ENCODE assay signal across 8 cellular contexts in genomic region chr11:65574147-65574962, GRCh38. TPM values are rescaled to one million over a fixed set of nuclear protein-coding genes. Genes with fewer than 3 reads are reported as not detected.
DNase-seq lines count a peak whose midpoint lies in the region; ATAC-seq and TF ChIP-seq lines count a peak whose summit lies in the region.

No MANE protein-coding gene starts in this region.

- H3K27ac ChIP-seq in temporal lobe (ENCODE audit: low read depth, low read length), result peak overlapping the region; percentile 74

- H3K9me3 Mint-ChIP-seq in IgD-negative memory B cell, result no peaks in the 10 kb centered on the region
- no peaks in the 10 kb centered on the region for H3K9me3 Mint-ChIP-seq in activated naive CD4-positive, alpha-beta T cell treated with anti-CD3 and anti-CD28 coated beads, Interleukin-2, amount 10 ng/mL, durations not matched to agents 7 days and 5 days

- H3K4me1 Mint-ChIP-seq in IgD-negative memory B cell, result peaks cover 26 to 48% (median 30%) of the 10 kb centered on the region in 3 donors
- peaks cover 61% of the 10 kb centered on the region for H3K4me1 Mint-ChIP-seq in activated naive CD4-positive, alpha-beta T cell treated with anti-CD3 and anti-CD28 coated beads, Interleukin-2, amount 10 ng/mL, durations not matched to agents 7 days and 5 days

- peak overlapping the region; percentile 92 to 98 (median 98) for H3K4me3 Mint-ChIP-seq in IgD-negative memory B cell
- peak overlapping the region; percentile 85 for H3K4me3 Mint-ChIP-seq in activated naive CD4-positive, alpha-beta T cell treated with anti-CD3 and anti-CD28 coated beads, Interleukin-2, amount 10 ng/mL, durations not matched to agents 7 days and 5 days

- CTCF ChIA-PET in activated naive CD4-positive, alpha-beta T cell treated with anti-CD3 and anti-CD28 coated beads, Interleukin-2, amount 10 ng/mL, durations not matched to agents 7 days and 5 days (lab: Charles Lee), result interaction anchor here (1.3 to 5.6 kb wide), 6 partner anchors 13 to 34 kb away, joined by 7 to 95 read pairs (median 36); no protein-coding TSS in a partner anchor

- in situ Hi-C loops in SK-MEL-5 (cut with HindIII; ENCODE audit: low pct_unique_long_range_greater_than_20kb, low sequenced_read_pairs), result no loop called here

- H3K27me3 Mint-ChIP-seq in IgD-negative memory B cell, result peaks cover 2% of the 10 kb centered on the region
- peaks cover 8% of the 10 kb centered on the region for H3K27me3 Mint-ChIP-seq in activated naive CD4-positive, alpha-beta T cell treated with anti-CD3 and anti-CD28 coated beads, Interleukin-2, amount 10 ng/mL, durations not matched to agents 7 days and 5 days

- peak in 2 of 3 donors; percentile 38 to 71 for TF ChIP-seq CTCF in omental fat pad (IDR thresholded peaks at IDR 0.05)

- H3K27ac Mint-ChIP-seq in IgD-negative memory B cell, result peak overlapping the region; percentile 97 to 100 (median 99)
- H3K27ac Mint-ChIP-seq in activated naive CD4-positive, alpha-beta T cell treated with anti-CD3 and anti-CD28 coated beads, Interleukin-2, amount 10 ng/mL, durations not matched to agents 7 days and 5 days, result peak overlapping the region; percentile 97

- ATAC-seq in GM19455 (IDR thresholded peaks at IDR 0.05; ENCODE audit: unreplicated experiment), result peak; percentile 32
- ATAC-seq in omental fat pad (ENCODE audit: low FRiP score), result peak; percentile 46

- no peaks in the 10 kb centered on the region for H3K36me3 Mint-ChIP-seq in IgD-negative memory B cell
- peaks cover 27% of the 10 kb centered on the region for H3K36me3 Mint-ChIP-seq in activated naive CD4-positive, alpha-beta T cell treated with anti-CD3 and anti-CD28 coated beads, Interleukin-2, amount 10 ng/mL, durations not matched to agents 7 days and 5 days

- DNase-seq in CMK (ENCODE audit: low read depth) (peak; percentile 99), SK-MEL-5 (ENCODE audit: low read depth, low spot score) (peak; percentile 74), germinal center (ENCODE audit: low spot score) (peak; percentile 93), omental fat pad (ENCODE audit: low spot score) (no peak)
- peak; percentile 92 for DNase-seq in activated naive CD4-positive, alpha-beta T cell treated with anti-CD3 and anti-CD28 coated beads, Interleukin-2, amount 10 ng/mL, durations not matched to agents 7 days and 5 days

RNA-seq across cellular contexts. Expression of gene EHBP1L1, which starts 1.5 kb away (rescaled TPM):
- 16.1 TPM for polyA plus RNA-seq in IgD-negative memory B cell
- 14.3 and 15.6 TPM in 2 replicates for total RNA-seq in SK-MEL-5 (2014; rRNA removed; shearing (Covaris generic))
- 19.4 and 19.6 TPM in 2 replicates for polyA plus RNA-seq in SK-MEL-5 (2015; cell fraction: cytosol; rRNA removed)
- 42.5 and 47.9 TPM in 2 replicates for polyA plus RNA-seq in SK-MEL-5 (2015; cell fraction: nucleus; rRNA removed)
- total RNA-seq in omental fat pad, result 100 to 1,000 TPM in 1 of 4 donors, 10 to 100 TPM in 3; 21.2 to 125 (median 65.6) TPM
- 14.0 TPM for total RNA-seq in temporal lobe

RNA-seq across cellular contexts. Expression of gene FAM89B, which starts 2.0 kb away (rescaled TPM):
- polyA plus RNA-seq in IgD-negative memory B cell, result 49.0 TPM
- total RNA-seq in SK-MEL-5 (2014; rRNA removed; shearing (Covaris generic)), result 12.2 and 13.2 TPM in 2 replicates
- polyA plus RNA-seq in SK-MEL-5 (2015; cell fraction: cytosol; rRNA removed), result 26.8 and 35.8 TPM in 2 replicates
- 24.1 and 31.4 TPM in 2 replicates for polyA plus RNA-seq in SK-MEL-5 (2015; cell fraction: nucleus; rRNA removed)
- total RNA-seq in omental fat pad (10 to 100 TPM; 29.1 to 37.4 (median 33.1) TPM), temporal lobe (21.9 TPM)

RNA-seq across cellular contexts. Expression of gene ZNRD2, which starts 4.1 kb away (rescaled TPM):
- 86.4 TPM for polyA plus RNA-seq in IgD-negative memory B cell
- total RNA-seq in SK-MEL-5 (2014; rRNA removed; shearing (Covaris generic)), result 26.5 and 32.4 TPM in 2 replicates
- polyA plus RNA-seq in SK-MEL-5 (2015; cell fraction: cytosol; rRNA removed), result 51.0 and 53.7 TPM in 2 replicates
- polyA plus RNA-seq in SK-MEL-5 (2015; cell fraction: nucleus; rRNA removed), result 22.2 and 43.2 TPM in 2 replicates
- 10 to 100 TPM; 41.1 to 56.1 (median 50.1) TPM for total RNA-seq in omental fat pad
- 20.7 TPM for total RNA-seq in temporal lobe

RNA-seq across cellular contexts. Expression of gene LTBP3, which starts 16.2 kb away (rescaled TPM):
- 37.4 TPM for polyA plus RNA-seq in IgD-negative memory B cell
- total RNA-seq in SK-MEL-5 (2014; rRNA removed; shearing (Covaris generic)), result 1.8 and 2.0 TPM in 2 replicates
- polyA plus RNA-seq in SK-MEL-5 (2015; cell fraction: cytosol; rRNA removed), result 2.7 and 4.7 TPM in 2 replicates
- 1.5 and 2.4 TPM in 2 replicates for polyA plus RNA-seq in SK-MEL-5 (2015; cell fraction: nucleus; rRNA removed)
- 10 to 100 TPM; 67.3 to 84.8 (median 76.5) TPM for total RNA-seq in omental fat pad
- total RNA-seq in temporal lobe, result 38.6 TPM

RNA-seq across cellular contexts. Expression of gene KCNK7, which starts 21.2 kb away (rescaled TPM):
- not detected for polyA plus RNA-seq in IgD-negative memory B cell
- total RNA-seq in SK-MEL-5 (2014; rRNA removed; shearing (Covaris generic)), result not detected in 2 replicates
- 0.11 and 0.53 TPM in 2 replicates for polyA plus RNA-seq in SK-MEL-5 (2015; cell fraction: cytosol; rRNA removed)
- polyA plus RNA-seq in SK-MEL-5 (2015; cell fraction: nucleus; rRNA removed), result not detected in 2 replicates
- 1 to 10 TPM in 3 of 4 donors, not detected in 1; 1.1 to 1.7 (median 1.5) TPM for total RNA-seq in omental fat pad
- total RNA-seq in temporal lobe, result not detected
